In genomic region chr3:177181418-177181817, GRCh38 we compare ENCODE assay signal across 19 cellular contexts. TPM values are rescaled to one million over a fixed set of nuclear protein-coding genes. Genes with fewer than 3 reads are reported as not detected.
DNase-seq lines count a peak whose midpoint lies in the region; ATAC-seq and TF ChIP-seq lines count a peak whose summit lies in the region.
"Had no signal": no experiment of that assay in that cellular context is flagged by ENCODE, and none has a peak within 500 bp of the region (broad histone marks: within the 10 kb centered on the region; RNA-seq: fewer than 3 reads in every experiment).

No MANE protein-coding gene starts in this region.

- H3K27me3 Mint-ChIP-seq in CD4-positive, CD25-positive, alpha-beta regulatory T cell: no peaks in the 10 kb centered on the region
- no peaks in the 10 kb centered on the region for H3K27me3 Mint-ChIP-seq in activated naive CD8-positive, alpha-beta T cell treated with anti-CD3 and anti-CD28 coated beads, Interleukin-2, amount 50 U/mL, for 24 hours
- H3K27me3 Mint-ChIP-seq in memory B cell: no peaks in the 10 kb centered on the region

- peak overlapping the region in 3 of 4 donors; percentile 32 to 79 (median 77) for H3K4me3 Mint-ChIP-seq in CD4-positive, CD25-positive, alpha-beta regulatory T cell
- H3K4me3 Mint-ChIP-seq in activated naive CD8-positive, alpha-beta T cell treated with anti-CD3 and anti-CD28 coated beads, Interleukin-2, amount 50 U/mL, for 24 hours: no peak overlapping the region
- H3K4me3 Mint-ChIP-seq in memory B cell: peak overlapping the region; percentile 27
- H3K4me3 Mint-ChIP-seq: activated naive CD4-positive, alpha-beta T cell treated with anti-CD3 and anti-CD28 coated beads for 36 hours had no signal

- peaks cover 50% of the 10 kb centered on the region for H4K20me1 ChIP-seq in DOHH2 (ENCODE audit: control insufficient read depth, insufficient read depth, low read depth, low read length)

- peaks cover 51 to 89% (median 71%) of the 10 kb centered on the region in 4 donors for H3K4me1 Mint-ChIP-seq in CD4-positive, CD25-positive, alpha-beta regulatory T cell
- H3K4me1 Mint-ChIP-seq in activated naive CD8-positive, alpha-beta T cell treated with anti-CD3 and anti-CD28 coated beads, Interleukin-2, amount 50 U/mL, for 24 hours: peaks cover 75% of the 10 kb centered on the region
- H3K4me1 Mint-ChIP-seq in memory B cell: peaks cover 49% of the 10 kb centered on the region

- H3K4me3 ChIP-seq in CD4-positive, CD25-positive, alpha-beta regulatory T cell (ENCODE audit: low read depth, low read length): peak overlapping the region; percentile 26
- no peak overlapping the region for H3K4me3 ChIP-seq in DOHH2 (ENCODE audit: low read length)
- H3K4me3 ChIP-seq: HAP-1, stomach had no signal

- no peak for ATAC-seq in CD4-positive, CD25-positive, alpha-beta regulatory T cell (ENCODE audit: low read depth in 2 of 2)
- ATAC-seq in activated naive CD8-positive, alpha-beta T cell treated with anti-CD3 and anti-CD28 coated beads, Interleukin-2, amount 50 U/mL, for 24 hours: no peak
- no peak for ATAC-seq in memory B cell (ENCODE audit: low read depth)
- no peak for ATAC-seq in sciatic nerve
- ATAC-seq: SK-N-SH treated with all-trans-retinoic acid at 6 μM for 48 hours had no signal

- no peaks in the 10 kb centered on the region for H3K9me3 ChIP-seq in CD4-positive, CD25-positive, alpha-beta regulatory T cell (ENCODE audit: control insufficient read depth in 2 of 2, low read length in 2 of 2)
- no peaks in the 10 kb centered on the region for H3K9me3 ChIP-seq in DOHH2 (ENCODE audit: control insufficient read depth, insufficient read depth, low read length)
- H3K9me3 ChIP-seq: HAP-1, stomach had no signal

- H3K27ac Mint-ChIP-seq in CD4-positive, CD25-positive, alpha-beta regulatory T cell: peak overlapping the region; percentile 39 to 82 (median 55)
- H3K27ac Mint-ChIP-seq in activated naive CD8-positive, alpha-beta T cell treated with anti-CD3 and anti-CD28 coated beads, Interleukin-2, amount 50 U/mL, for 24 hours: peak overlapping the region; percentile 67
- H3K27ac Mint-ChIP-seq in memory B cell: peak overlapping the region; percentile 59

- intact Hi-C loops in sciatic nerve (cut with DNase I): no loop called here

- H3K27ac ChIP-seq in CD4-positive, CD25-positive, alpha-beta regulatory T cell (ENCODE audit: insufficient read depth, low read length, poor library complexity, severe bottlenecking): no peak overlapping the region
- H3K27ac ChIP-seq in DOHH2 (ENCODE audit: low read depth, low read length): no peak overlapping the region
- H3K27ac ChIP-seq: parathyroid adenoma, stomach had no signal

- H3K36me3 Mint-ChIP-seq in CD4-positive, CD25-positive, alpha-beta regulatory T cell: peaks cover 13% of the 10 kb centered on the region
- H3K36me3 Mint-ChIP-seq in activated naive CD8-positive, alpha-beta T cell treated with anti-CD3 and anti-CD28 coated beads, Interleukin-2, amount 50 U/mL, for 24 hours (ENCODE audit: low read depth): peaks cover 34% of the 10 kb centered on the region
- peaks cover 4% of the 10 kb centered on the region for H3K36me3 Mint-ChIP-seq in memory B cell

- TF ChIP-seq CTCF in DOHH2 (IDR thresholded peaks at IDR 0.05; ENCODE audit: low read depth, low read length, poor library complexity, severe bottlenecking): no peak

- H3K9me2 ChIP-seq in DOHH2 (replicated peaks; ENCODE audit: control insufficient read depth, low read length): no peaks in the 10 kb centered on the region

- H3K4me1 ChIP-seq in CD4-positive, CD25-positive, alpha-beta regulatory T cell (ENCODE audit: control insufficient read depth, insufficient read depth, low read length, poor library complexity, severe bottlenecking): peaks cover 72% of the 10 kb centered on the region
- peaks cover 63% of the 10 kb centered on the region for H3K4me1 ChIP-seq in DOHH2 (ENCODE audit: control insufficient read depth, low read length)
- H3K4me1 ChIP-seq: HAP-1 had no signal

- no peak for DNase-seq in CD4-positive, CD25-positive, alpha-beta regulatory T cell
- DNase-seq in activated naive CD8-positive, alpha-beta T cell treated with anti-CD3 and anti-CD28 coated beads, Interleukin-2, amount 50 U/mL, for 24 hours: no peak
- DNase-seq in memory B cell (ENCODE audit: low spot score in 2 of 2) (no peak), NCI-H128 (lab: John Stamatoyannopoulos, UW; ENCODE audit: unreplicated experiment) (no peak), ACHN (no peak), sciatic nerve (ENCODE audit: low spot score) (no peak), activated gamma-delta T cell treated with Interleukin-2 at 50 U/mL for 16 hours (no peak)
- DNase-seq: activated CD4-positive, alpha-beta T cell treated with anti-CD3 and anti-CD28 coated beads for 4 hours; activated CD8-positive, alpha-beta memory T cell treated with anti-CD3 and anti-CD28 coated beads, Interleukin-2, amount 50 U/mL, for 4 hours; activated naive CD4-positive, alpha-beta T cell treated with anti-CD3 and anti-CD28 coated beads for 36 hours; AML-193; GF-D8; NCI-H1417 treated with DMSO at 0.1 percent for 48 hours; stimulated activated CD4-positive, alpha-beta T cell treated with anti-CD3 and anti-CD28 coated beads, Interleukin-1b, Interleukin-23, amount 100 ng/mL, for 48 hours; stomach had no signal

- in situ Hi-C loops in ACHN (cut with HindIII; ENCODE audit: low pct_ligation_motif_present, low pct_unique_long_range_greater_than_20kb, low sequenced_read_pairs): no loop called here

- no peaks in the 10 kb centered on the region for H3K27me3 ChIP-seq in CD4-positive, CD25-positive, alpha-beta regulatory T cell (ENCODE audit: control insufficient read depth, insufficient read depth, low read length)
- H3K27me3 ChIP-seq in DOHH2 (ENCODE audit: control insufficient read depth, low read length): no peaks in the 10 kb centered on the region
- H3K27me3 ChIP-seq: stomach had no signal

- peaks cover 0 to 3% (median 0%) of the 10 kb centered on the region in 7 donors for H3K9me3 Mint-ChIP-seq in CD4-positive, CD25-positive, alpha-beta regulatory T cell
- H3K9me3 Mint-ChIP-seq in activated naive CD8-positive, alpha-beta T cell treated with anti-CD3 and anti-CD28 coated beads, Interleukin-2, amount 50 U/mL, for 24 hours: peaks cover 6% of the 10 kb centered on the region
- no peaks in the 10 kb centered on the region for H3K9me3 Mint-ChIP-seq in memory B cell

- H3K4me2 ChIP-seq in DOHH2 (ENCODE audit: low read length): 0 out of 2 replicates have a peak overlapping the region, but pooled peaks have one; percentile 27

- peaks cover 100% of the 10 kb centered on the region for H3K79me2 ChIP-seq in DOHH2 (ENCODE audit: control insufficient read depth, low read length)

- H3F3A ChIP-seq in DOHH2 (ENCODE audit: control insufficient read depth, insufficient read depth): 0 out of 2 replicates have a peak, but pooled peaks cover 5% of the 10 kb centered on the region

- peaks cover 5% of the 10 kb centered on the region for H3K36me3 ChIP-seq in CD4-positive, CD25-positive, alpha-beta regulatory T cell (ENCODE audit: control insufficient read depth, insufficient read depth, low read length)
- H3K36me3 ChIP-seq in DOHH2 (ENCODE audit: control insufficient read depth, low read length): peaks cover 24% of the 10 kb centered on the region
- H3K36me3 ChIP-seq: HAP-1, stomach had no signal

RNA-seq across cellular contexts. Expression of gene TBL1XR1, which starts 15.9 kb away (rescaled TPM):
- total RNA-seq in CD4-positive, CD25-positive, alpha-beta regulatory T cell: 146 TPM
- 10 to 100 TPM; 34.0 to 49.0 (median 37.8) TPM for polyA plus RNA-seq in CD4-positive, CD25-positive, alpha-beta regulatory T cell
- total RNA-seq in sciatic nerve: 182 TPM
